8 cellular contexts compared by ENCODE assay signal in the genomic region with DNA sequence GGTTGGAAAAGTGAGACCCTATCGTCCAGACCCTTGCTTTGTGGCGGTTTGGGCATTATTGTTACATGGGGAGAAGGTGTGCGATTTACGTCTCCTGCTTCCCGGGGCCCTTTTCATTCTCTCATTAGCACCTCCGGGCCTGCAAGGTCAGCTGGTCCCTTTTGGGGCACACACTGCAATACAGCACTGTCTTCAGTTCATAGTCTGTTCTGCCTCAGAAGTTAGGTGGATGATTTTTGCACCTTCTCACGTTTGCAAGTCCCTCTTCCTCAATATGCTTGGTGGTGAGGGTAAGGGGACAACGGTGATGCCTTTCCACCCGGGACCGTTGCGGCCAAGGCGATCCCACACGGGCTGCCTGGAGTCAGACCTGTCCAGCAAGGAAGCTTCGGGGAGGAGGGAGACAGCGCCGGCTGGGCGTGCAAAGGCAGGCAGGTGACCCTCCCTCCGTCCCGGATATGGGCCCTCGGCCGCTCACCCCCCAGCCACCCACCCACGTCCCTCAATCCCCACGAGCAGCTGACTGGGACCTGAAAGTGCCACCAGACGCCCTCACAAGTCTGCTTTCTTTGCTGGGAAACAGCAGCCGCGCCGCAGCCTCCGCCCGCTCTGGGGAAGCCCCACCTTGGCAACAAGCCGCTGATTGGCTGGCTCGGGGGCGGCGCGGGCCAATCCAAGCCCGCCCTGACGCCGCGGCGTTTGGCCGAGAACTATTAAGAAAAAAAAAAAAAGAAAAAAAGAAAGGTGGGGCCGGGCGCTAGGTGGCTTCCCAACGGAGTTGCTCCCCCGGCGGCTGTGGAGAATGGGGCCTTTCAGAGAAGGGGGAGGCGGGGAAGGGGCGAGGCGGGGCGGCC. TPM values are rescaled to one million over a fixed set of nuclear protein-coding genes. Genes with fewer than 3 reads are reported as not detected.
A peak's percentile ranks its signal among the peaks of the same experiment; 100 is the strongest.
DNase-seq lines count a peak whose midpoint lies in the region; ATAC-seq, FAIRE-seq and TF ChIP-seq lines count a peak whose summit lies in the region.

No MANE protein-coding gene starts in this region.

- H3K4me1 ChIP-seq in pancreas (peaks cover 18 to 63% (median 42%) of the 10 kb centered on the region in 3 donors), tibial artery (peaks cover 0 to 53% (median 18%) of the 10 kb centered on the region in 4 donors)

- H3K27ac ChIP-seq in pancreas (peak overlapping the region; percentile 80 to 98 (median 94)), tibial artery (peak overlapping the region; percentile 91 to 94)

- peak; percentile 95 for DNase-seq in GM10248 (ENCODE audit: extremely low spot score)
- peak; percentile 98 for DNase-seq in NCI-H1092 treated with DMSO at 0.1 percent for 48 hours (lab: John Stamatoyannopoulos, UW)
- peak; percentile 89 for DNase-seq in SKM-1 (lab: John Stamatoyannopoulos, UW; ENCODE audit: unreplicated experiment)
- peak; percentile 97 for DNase-seq in activated naive CD8-positive, alpha-beta T cell treated with anti-CD3 and anti-CD28 coated beads for 36 hours
- DNase-seq in head of caudate nucleus = peak; percentile 89 to 98 (median 96)
- DNase-seq in pancreas = peak; percentile 95 to 98 (median 96)
- DNase-seq in tibial artery = peak; percentile 92 to 97

- peaks cover 61% of the 10 kb centered on the region for H3K4me1 Mint-ChIP-seq in activated naive CD8-positive, alpha-beta T cell treated with anti-CD3 and anti-CD28 coated beads for 36 hours

- H3K36me3 Mint-ChIP-seq in activated naive CD8-positive, alpha-beta T cell treated with anti-CD3 and anti-CD28 coated beads for 36 hours = no peaks in the 10 kb centered on the region

- ATAC-seq in HG02623 (IDR thresholded peaks at IDR 0.05; ENCODE audit: unreplicated experiment) (peak; percentile 69), pancreas (peak; percentile 85 to 91 (median 86))

- no peaks in the 10 kb centered on the region for H3K36me3 ChIP-seq in pancreas
- no peaks in the 10 kb centered on the region for H3K36me3 ChIP-seq in tibial artery

- H3K4me3 ChIP-seq in pancreas (peak overlapping the region in 3 of 4 donors; percentile 27 to 45 (median 40)), tibial artery (peak overlapping the region; percentile 61 to 72)

- 2 to 3% methylated on average over 42 to 49 of the region's 49 CpGs for WGBS in pancreas, 2 donors

- peak overlapping the region; percentile 92 for H3K27ac Mint-ChIP-seq in activated naive CD8-positive, alpha-beta T cell treated with anti-CD3 and anti-CD28 coated beads for 36 hours

- CTCF ChIA-PET in GM10248 (lab: Yijun Ruan, JAX) = interaction anchor here (0.9 to 9.8 kb wide), 18 partner anchors 10 to 287 kb away, joined by 3 to 181 read pairs (median 8); a partner anchor contains a TSS

- H3K27me3 ChIP-seq in pancreas (no peaks in the 10 kb centered on the region), tibial artery (no peaks in the 10 kb centered on the region)

- peak overlapping the region; percentile 80 for H3K4me3 Mint-ChIP-seq in activated naive CD8-positive, alpha-beta T cell treated with anti-CD3 and anti-CD28 coated beads for 36 hours

- POLR2A ChIA-PET in GM10248 (lab: Yijun Ruan, JAX) = interaction anchor here (0.6 to 9.0 kb wide), 8 partner anchors 18 to 327 kb away, joined by 3 to 225 read pairs (median 4); a partner anchor contains a TSS

- H3K9me3 Mint-ChIP-seq in activated naive CD8-positive, alpha-beta T cell treated with anti-CD3 and anti-CD28 coated beads for 36 hours = no peaks in the 10 kb centered on the region

- peak; percentile 1 for TF ChIP-seq CTCF in GM10248 (IDR thresholded peaks at IDR 0.05; ENCODE audit: control extremely low read depth, extremely low read depth, low read depth, missing control alignments)
- TF ChIP-seq CTCF in pancreas (IDR thresholded peaks at IDR 0.05) = no peak
- TF ChIP-seq CTCF in tibial artery (IDR thresholded peaks at IDR 0.05) = no peak

- intact Hi-C loops in head of caudate nucleus (cut with DNase I) = loop anchor here (2.0 kb wide), 1 partner anchor 52 kb away; no protein-coding TSS in a partner anchor
- intact Hi-C loops in pancreas (cut with DNase I) = no loop called here
- intact Hi-C loops in tibial artery (cut with DNase I; ENCODE audit: low total_unique reads) = loop anchor here (2.0 to 5.0 kb wide), 3 partner anchors 20 to 290 kb away; no protein-coding TSS in a partner anchor

- H3K27me3 Mint-ChIP-seq in activated naive CD8-positive, alpha-beta T cell treated with anti-CD3 and anti-CD28 coated beads for 36 hours = no peaks in the 10 kb centered on the region

- H3K9me3 ChIP-seq in pancreas = no peaks in the 10 kb centered on the region
- no peaks in the 10 kb centered on the region for H3K9me3 ChIP-seq in tibial artery

- no peak for FAIRE-seq in pancreas (lab: Jason Lieb, UNC)

RNA-seq across cellular contexts. Expression of a gene that starts 21.7 kb away (rescaled TPM):
- total RNA-seq in activated naive CD8-positive, alpha-beta T cell treated with anti-CD3 and anti-CD28 coated beads for 36 hours = 10 to 100 TPM; 74.7 to 81.2 TPM
- 100 to 1,000 TPM in 5 of 6 donors, 10 to 100 TPM in 1; 83.1 to 452 (median 192) TPM for total RNA-seq in pancreas
- 100 to 1,000 TPM; 143 to 197 TPM for polyA plus RNA-seq in pancreas

RNA-seq across cellular contexts. Expression of a gene that starts 23.9 kb away (rescaled TPM):
- total RNA-seq in activated naive CD8-positive, alpha-beta T cell treated with anti-CD3 and anti-CD28 coated beads for 36 hours = 1 to 10 TPM; 3.2 to 3.3 TPM
- total RNA-seq in pancreas = 10 to 100 TPM in 4 of 6 donors, 1 to 10 TPM in 2; 4.3 to 14.6 (median 11.1) TPM
- polyA plus RNA-seq in pancreas = 1 to 10 TPM; 3.8 to 6.5 TPM

Comparison
In these comparisons a context has a peak if more than half of its experiments do, and no peak if none do; other contexts are left out.
1. Peak in every context shown above with its lines: DNase-seq, ATAC-seq, H3K4me3 ChIP-seq and H3K27ac ChIP-seq.
2. intact Hi-C loops: an anchor here in head of caudate nucleus (2.0 kb wide) and tibial artery (2.0 to 5.0 kb wide); none called in pancreas.